Comparison of ENCODE assay signal across 28 cellular contexts in genomic region chr7:103966593-103967277, GRCh38. TPM values are rescaled to one million over a fixed set of nuclear protein-coding genes. Genes with fewer than 3 reads are reported as not detected.
"Had no signal": no experiment of that assay in that cellular context is flagged by ENCODE, and none has a peak within 500 bp of the region (broad histone marks: within the 10 kb centered on the region; RNA-seq: fewer than 3 reads in every experiment).

No MANE protein-coding gene starts in this region.

- ATAC-seq: naive thymus-derived CD4-positive, alpha-beta T cell; natural killer cell; psoas muscle; sciatic nerve; stimulated activated naive B cell treated with anti-CD40 and anti-IgM and Interleukin-4, amounts not matched to agents 10 μg/mL and 1 μg/mL and 100 μg/mL, for 72 hours had no signal

- FAIRE-seq: urothelium cell line had no signal

- H3K27me3 ChIP-seq: neural progenitor cell, ovary, stomach, thyroid gland, tibial nerve, upper lobe of left lung, vagina had no signal

- H3K79me2 ChIP-seq: parathyroid adenoma had no signal

- H3K4me2 ChIP-seq: neural progenitor cell, smooth muscle cell had no signal

- H2AFZ ChIP-seq: neural progenitor cell, parathyroid adenoma had no signal

- H3K27ac ChIP-seq: neural progenitor cell, ovary, parathyroid adenoma, psoas muscle, skin epidermis, spleen, stomach, thoracic aorta, thyroid gland, tibial nerve, upper lobe of left lung, vagina had no signal

- H3K4me1 ChIP-seq: parathyroid adenoma, psoas muscle, spleen, stomach, thyroid gland, tibial nerve, upper lobe of left lung, vagina had no signal

- H3K36me3 ChIP-seq: neural progenitor cell, ovary, spleen, stomach, thoracic aorta, thyroid gland, tibial nerve, upper lobe of left lung, vagina had no signal

- H3K9ac ChIP-seq: neural progenitor cell, parathyroid adenoma had no signal

- H3K4me3 ChIP-seq: neural progenitor cell, ovary, psoas muscle, skin epidermis, smooth muscle cell, spleen, stomach, thoracic aorta, thyroid gland, tibial nerve, upper lobe of left lung, vagina had no signal

- DNase-seq: naive thymus-derived CD4-positive, alpha-beta T cell; natural killer cell; occipital lobe; ovary; posterior cingulate gyrus; psoas muscle; right cardiac atrium; spleen; stimulated activated CD4-positive, alpha-beta T cell treated with anti-CD3 and anti-CD28 coated beads, Interleukin-12 subunit alpha, Interleukin-12 subunit beta, amount 100 ng/mL, for 4 hours; stimulated activated CD4-positive, alpha-beta T cell treated with anti-CD3 and anti-CD28 coated beads, Interleukin-1b, Interleukin-23, amount 100 ng/mL, for 48 hours; stimulated activated CD4-positive, alpha-beta T cell treated with anti-CD3 and anti-CD28 coated beads, Interleukin-4, amount 100 ng/mL, for 1 hour; stimulated activated CD4-positive, alpha-beta T cell treated with anti-CD3 and anti-CD28 coated beads, Interleukin-4, amount 100 ng/mL, for 4 hours; stimulated activated CD8-positive, alpha-beta memory T cell treated with anti-CD3 and anti-CD28 coated beads, Interleukin-4, amount 100 ng/mL, for 48 hours; stimulated activated naive B cell treated with anti-CD40 and anti-IgM and Interleukin-4, amounts not matched to agents 10 μg/mL and 1 μg/mL and 100 μg/mL, for 72 hours; stimulated activated naive CD4-positive, alpha-beta T cell treated with Interleukin-2 at 50 U/mL for 16 hours; stomach; thyroid gland; trophoblast cell; upper lobe of left lung had no signal

- H3K9me3 ChIP-seq: ovary, psoas muscle, spleen, stomach, thoracic aorta, thyroid gland, tibial nerve, upper lobe of left lung, vagina had no signal

RNA-seq across cellular contexts. Expression of gene RELN, which starts 22.7 kb away (rescaled TPM):
- total RNA-seq: naive thymus-derived CD4-positive, alpha-beta T cell; natural killer cell had no signal
- polyA plus RNA-seq: naive thymus-derived CD4-positive, alpha-beta T cell; smooth muscle cell had no signal
